ENCODE assay signal across 15 cellular contexts in genomic region chr14:96782436-96782835, GRCh38. TPM values are rescaled to one million over a fixed set of nuclear protein-coding genes. Genes with fewer than 3 reads are reported as not detected.
A peak's percentile ranks its signal among the peaks of the same experiment; 100 is the strongest.
DNase-seq lines count a peak whose midpoint lies in the region; ATAC-seq and TF ChIP-seq lines count a peak whose summit lies in the region.
"Had no signal": no experiment of that assay in that cellular context is flagged by ENCODE, and none has a peak within 500 bp of the region (broad histone marks: within the 10 kb centered on the region; RNA-seq: fewer than 3 reads in every experiment).

No MANE protein-coding gene starts in this region.

- H3K9me2 ChIP-seq in GM23248 (ENCODE audit: insufficient read depth), result no peaks in the 10 kb centered on the region

- no peaks in the 10 kb centered on the region for H4K20me1 ChIP-seq in GM23248 (ENCODE audit: insufficient read depth)
- H4K20me1 ChIP-seq: BLaER1 had no signal

- H3F3A ChIP-seq in GM23248 (ENCODE audit: insufficient read depth), result no peaks in the 10 kb centered on the region

- H3K4me3 ChIP-seq in breast epithelium, result no peak overlapping the region
- H3K4me3 ChIP-seq in SJCRH30, result no peak overlapping the region
- H3K4me3 ChIP-seq in esophagus muscularis mucosa, result no peak overlapping the region
- no peak overlapping the region for H3K4me3 ChIP-seq in GM23248
- H3K4me3 ChIP-seq: BLaER1 had no signal

- H3K4me3 Mint-ChIP-seq in MCF 10A (ENCODE audit: unreplicated experiment), result peak overlapping the region; percentile 66
- H3K4me3 Mint-ChIP-seq: CD4-positive, alpha-beta memory T cell had no signal

- no peaks in the 10 kb centered on the region for H3K9me3 Mint-ChIP-seq in MCF 10A (ENCODE audit: unreplicated experiment)

- H2AFZ ChIP-seq in GM23248, result no peak overlapping the region

- H3K27ac ChIP-seq in breast epithelium, result no peak overlapping the region
- peak overlapping the region; percentile 99 for H3K27ac ChIP-seq in SJCRH30
- H3K27ac ChIP-seq in esophagus muscularis mucosa (replicated peaks in 1 of 4), result no peak overlapping the region
- H3K27ac ChIP-seq in GM23248, result no peak overlapping the region
- H3K27ac ChIP-seq: BLaER1 had no signal

- H3K27me3 ChIP-seq in breast epithelium (no peaks in the 10 kb centered on the region), SJCRH30 (no peaks in the 10 kb centered on the region), esophagus muscularis mucosa (peaks cover 0 to 8% (median 0%) of the 10 kb centered on the region in 4 donors), GM23248 (replicated peaks; ENCODE audit: insufficient read depth) (0 out of 2 replicates have a peak, but pooled peaks cover 5% of the 10 kb centered on the region)
- H3K27me3 ChIP-seq: BLaER1 had no signal

- H3K4me2 ChIP-seq in GM23248 (ENCODE audit: unreplicated experiment), result no peak overlapping the region
- H3K4me2 ChIP-seq: BLaER1 had no signal

- no peak for ATAC-seq in GM21529 (IDR thresholded peaks at IDR 0.05; ENCODE audit: unreplicated experiment)

- H3K27me3 Mint-ChIP-seq in MCF 10A (ENCODE audit: insufficient read depth, unreplicated experiment), result no peaks in the 10 kb centered on the region

- 96% methylated on average over 6 of the region's 8 CpGs for WGBS in esophagus muscularis mucosa
- WGBS in GM23248 (ENCODE audit: low coverage in 1 of 2, low lambda C conversion rate in 2 of 2, missing lambda C conversion rate in 2 of 2), 2 experiments, result 89 to 90% methylated on average over 8 of the region's 8 CpGs

- H3K9ac ChIP-seq in GM23248, result no peak overlapping the region
- H3K9ac ChIP-seq: BLaER1 had no signal

- CTCF ChIA-PET in MCF 10A (lab: Yijun Ruan, JAX), result interaction anchor here (0.8 to 1.3 kb wide), 5 partner anchors 9 to 533 kb away, joined by 3 to 11 read pairs (median 3); no protein-coding TSS in a partner anchor

- in situ Hi-C loops in GM23248 (cut with MboI), result no loop called here

- H3K4me1 Mint-ChIP-seq in MCF 10A (ENCODE audit: insufficient read depth, unreplicated experiment), result peaks cover 18% of the 10 kb centered on the region
- H3K4me1 Mint-ChIP-seq: CD4-positive, alpha-beta memory T cell had no signal

- no peak overlapping the region for H3K27ac Mint-ChIP-seq in MCF 10A (ENCODE audit: low read depth, unreplicated experiment)
- H3K27ac Mint-ChIP-seq: CD14-positive monocyte; CD4-positive, alpha-beta memory T cell had no signal

- no peaks in the 10 kb centered on the region for H3K36me3 Mint-ChIP-seq in MCF 10A (ENCODE audit: insufficient read depth, unreplicated experiment)
- H3K36me3 Mint-ChIP-seq: CD14-positive monocyte had no signal

- DNase-seq in MCF 10A (ENCODE audit: unreplicated experiment) (peak; percentile 1), breast epithelium (ENCODE audit: low spot score in 2 of 2) (no peak), SJCRH30 (peak; percentile 90 to 95), esophagus muscularis mucosa (ENCODE audit: extremely low spot score) (peak; percentile 55), SK-N-DZ (ENCODE audit: low spot score) (no peak), GM23248 (no peak)
- DNase-seq: 8988T; CD4-positive, alpha-beta memory T cell; DMS153; DMS79; GDM1; HCEC 1CT had no signal

- POLR2A ChIA-PET in MCF 10A (lab: Yijun Ruan, JAX), result interaction anchor here (0.7 to 3.1 kb wide), 9 partner anchors 10 to 1532 kb away, joined by 3 to 35 read pairs (median 6); partner anchors contain the start of gene VRK1

- no peaks in the 10 kb centered on the region for H3K4me1 ChIP-seq in breast epithelium
- peaks cover 35% of the 10 kb centered on the region for H3K4me1 ChIP-seq in SJCRH30
- H3K4me1 ChIP-seq in esophagus muscularis mucosa, result no peaks in the 10 kb centered on the region
- peaks cover 12% of the 10 kb centered on the region; the same call in 1 of the 2 replicates for H3K4me1 ChIP-seq in GM23248 (ENCODE audit: insufficient read depth)
- H3K4me1 ChIP-seq: BLaER1 had no signal

- H3K79me2 ChIP-seq in GM23248 (ENCODE audit: insufficient read depth), result no peaks in the 10 kb centered on the region

- intact Hi-C loops in MCF 10A (cut with micrococcal nuclease) (loop anchor here (5.0 kb wide), 1 partner anchor 70 kb away; no protein-coding TSS in a partner anchor), breast epithelium (cut with DNase I; ENCODE audit: low total_unique reads) (no loop called here), esophagus muscularis mucosa (cut with DNase I) (no loop called here)

- TF ChIP-seq CTCF in MCF 10A (IDR thresholded peaks at IDR 0.05; ENCODE audit: unreplicated experiment), result no peak
- TF ChIP-seq CTCF in breast epithelium (IDR thresholded peaks at IDR 0.05), result no peak
- TF ChIP-seq CTCF in esophagus muscularis mucosa (IDR thresholded peaks at IDR 0.05), result no peak

- TF ChIP-seq POLR2A in breast epithelium (IDR thresholded peaks at IDR 0.05) (no peak), esophagus muscularis mucosa (IDR thresholded peaks at IDR 0.05; ENCODE audit: low read depth) (no peak)

- no peaks in the 10 kb centered on the region for H3K36me3 ChIP-seq in breast epithelium
- no peaks in the 10 kb centered on the region for H3K36me3 ChIP-seq in SJCRH30
- no peaks in the 10 kb centered on the region for H3K36me3 ChIP-seq in esophagus muscularis mucosa
- no peaks in the 10 kb centered on the region for H3K36me3 ChIP-seq in GM23248 (ENCODE audit: low read depth)
- H3K36me3 ChIP-seq: BLaER1 had no signal

- H3K9me3 ChIP-seq in breast epithelium (no peaks in the 10 kb centered on the region), SJCRH30 (replicated peaks) (no peaks in the 10 kb centered on the region), esophagus muscularis mucosa (no peaks in the 10 kb centered on the region), GM23248 (ENCODE audit: low read depth) (no peaks in the 10 kb centered on the region)
- H3K9me3 ChIP-seq: BLaER1 had no signal

- BruUV-seq in MCF 10A (replicated peaks; lab: Mats Ljungman, UMichigan), result no TSS peak

- no peak for TF ChIP-seq EP300 in esophagus muscularis mucosa (IDR thresholded peaks at IDR 0.05)

RNA-seq across cellular contexts. Expression of gene VRK1, which starts 14.7 kb away (rescaled TPM):
- total RNA-seq in MCF 10A (2022) (14.7 and 17.7 TPM in 2 replicates), breast epithelium (10 to 100 TPM; 13.1 to 19.9 (median 16.7) TPM), esophagus muscularis mucosa (10 to 100 TPM; 10.1 to 17.9 (median 14.3) TPM)
- 119 and 124 TPM in 2 replicates for total RNA-seq in SJCRH30 (2014; rRNA removed; shearing (Covaris generic))
- polyA plus RNA-seq in SK-N-DZ (2014; cell fraction: cytosol; rRNA removed), result 47.2 and 52.0 TPM in 2 replicates
- polyA plus RNA-seq in SK-N-DZ (2014; cell fraction: nucleus; rRNA removed), result 20.7 and 34.5 TPM in 2 replicates
- 12.9 and 17.3 TPM in 2 replicates for total RNA-seq in GM23248 (2014; rRNA removed; shearing (Covaris generic))
- 18.0 and 19.1 TPM in 2 replicates for polyA plus RNA-seq in GM23248 (2016; fragmentation: Nextera tagmentation; extraction: Ambion mirVana)

Comparison
In these comparisons a context has a peak if more than half of its experiments do, and no peak if none do; other contexts are left out.
1. DNase-seq: peak in MCF 10A (single experiment), SJCRH30 (2 of 2) and esophagus muscularis mucosa (single experiment); none in breast epithelium (0 of 2), SK-N-DZ (single experiment) and GM23248 (single experiment).